ENCODE assay signal across 1 cellular context in the genomic region with DNA sequence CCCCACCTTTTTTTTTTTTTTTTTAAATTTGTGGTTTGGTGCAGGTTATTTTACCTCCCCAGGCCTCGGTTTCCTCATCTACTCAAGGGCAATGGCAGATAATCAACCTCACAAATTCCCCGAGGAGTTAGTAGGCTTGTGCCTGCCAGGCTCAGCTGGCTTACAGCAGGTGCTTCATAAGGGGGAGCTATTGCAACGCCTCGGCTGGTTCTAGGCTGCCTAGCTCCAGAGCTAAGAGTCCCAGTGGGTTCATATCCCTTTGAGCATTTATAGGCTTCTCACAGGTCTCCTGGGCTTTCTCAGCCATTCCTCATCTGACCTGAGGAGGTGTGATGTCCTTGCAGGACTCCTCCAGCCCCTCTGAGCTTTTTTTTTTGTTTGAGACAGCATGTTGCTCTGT.
TF ChIP-seq lines count a peak whose summit lies in the region.

No MANE protein-coding gene starts in this region.

TF ChIP-seq in HEK293, 187 proteins besides CTCF, POLR2A, EP300 and RAD21 (continued from another document):
- TF ChIP-seq, protein P1, sequence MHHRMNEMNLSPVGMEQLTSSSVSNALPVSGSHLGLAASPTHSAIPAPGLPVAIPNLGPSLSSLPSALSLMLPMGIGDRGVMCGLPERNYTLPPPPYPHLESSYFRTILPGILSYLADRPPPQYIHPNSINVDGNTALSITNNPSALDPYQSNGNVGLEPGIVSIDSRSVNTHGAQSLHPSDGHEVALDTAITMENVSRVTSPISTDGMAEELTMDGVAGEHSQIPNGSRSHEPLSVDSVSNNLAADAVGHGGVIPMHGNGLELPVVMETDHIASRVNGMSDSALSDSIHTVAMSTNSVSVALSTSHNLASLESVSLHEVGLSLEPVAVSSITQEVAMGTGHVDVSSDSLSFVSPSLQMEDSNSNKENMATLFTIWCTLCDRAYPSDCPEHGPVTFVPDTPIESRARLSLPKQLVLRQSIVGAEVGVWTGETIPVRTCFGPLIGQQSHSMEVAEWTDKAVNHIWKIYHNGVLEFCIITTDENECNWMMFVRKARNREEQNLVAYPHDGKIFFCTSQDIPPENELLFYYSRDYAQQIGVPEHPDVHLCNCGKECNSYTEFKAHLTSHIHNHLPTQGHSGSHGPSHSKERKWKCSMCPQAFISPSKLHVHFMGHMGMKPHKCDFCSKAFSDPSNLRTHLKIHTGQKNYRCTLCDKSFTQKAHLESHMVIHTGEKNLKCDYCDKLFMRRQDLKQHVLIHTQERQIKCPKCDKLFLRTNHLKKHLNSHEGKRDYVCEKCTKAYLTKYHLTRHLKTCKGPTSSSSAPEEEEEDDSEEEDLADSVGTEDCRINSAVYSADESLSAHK (tag by site-specific recombination; IDR thresholded peaks at IDR 0.05): no peak
- TF ChIP-seq BCL11B (tag by site-specific recombination; IDR thresholded peaks at IDR 0.05; ENCODE audit: low read depth): no peak
- TF ChIP-seq, protein P2, sequence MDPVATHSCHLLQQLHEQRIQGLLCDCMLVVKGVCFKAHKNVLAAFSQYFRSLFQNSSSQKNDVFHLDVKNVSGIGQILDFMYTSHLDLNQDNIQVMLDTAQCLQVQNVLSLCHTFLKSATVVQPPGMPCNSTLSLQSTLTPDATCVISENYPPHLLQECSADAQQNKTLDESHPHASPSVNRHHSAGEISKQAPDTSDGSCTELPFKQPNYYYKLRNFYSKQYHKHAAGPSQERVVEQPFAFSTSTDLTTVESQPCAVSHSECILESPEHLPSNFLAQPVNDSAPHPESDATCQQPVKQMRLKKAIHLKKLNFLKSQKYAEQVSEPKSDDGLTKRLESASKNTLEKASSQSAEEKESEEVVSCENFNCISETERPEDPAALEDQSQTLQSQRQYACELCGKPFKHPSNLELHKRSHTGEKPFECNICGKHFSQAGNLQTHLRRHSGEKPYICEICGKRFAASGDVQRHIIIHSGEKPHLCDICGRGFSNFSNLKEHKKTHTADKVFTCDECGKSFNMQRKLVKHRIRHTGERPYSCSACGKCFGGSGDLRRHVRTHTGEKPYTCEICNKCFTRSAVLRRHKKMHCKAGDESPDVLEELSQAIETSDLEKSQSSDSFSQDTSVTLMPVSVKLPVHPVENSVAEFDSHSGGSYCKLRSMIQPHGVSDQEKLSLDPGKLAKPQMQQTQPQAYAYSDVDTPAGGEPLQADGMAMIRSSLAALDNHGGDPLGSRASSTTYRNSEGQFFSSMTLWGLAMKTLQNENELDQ (tag by site-specific recombination; IDR thresholded peaks at IDR 0.05; ENCODE audit: low read depth): no peak
- no peak for TF ChIP-seq ZNF707 (tag by site-specific recombination; IDR thresholded peaks at IDR 0.05)
